ENCODE assay signal across 1 cellular context in genomic region chr4:6917445-6918241, GRCh38.
TF ChIP-seq lines count a peak whose summit lies in the region.

No MANE protein-coding gene starts in this region.

TF ChIP-seq in HepG2, 621 proteins besides CTCF, POLR2A, EP300 and RAD21 (continued from another document and continues in another):
- 0 out of 2 replicates have a peak, but pooled peaks have one; percentile 45 for TF ChIP-seq ZNF33A (CRISPR knock-in tag; IDR thresholded peaks at IDR 0.05; ENCODE audit: borderline replicate concordance)
- TF ChIP-seq ZNF451 (CRISPR knock-in tag; IDR thresholded peaks at IDR 0.05): no peak
- no peak for TF ChIP-seq ZNF775 (CRISPR knock-in tag; IDR thresholded peaks at IDR 0.05; ENCODE audit: borderline replicate concordance)
- TF ChIP-seq ZNF235 (CRISPR knock-in tag; IDR thresholded peaks at IDR 0.05; ENCODE audit: borderline replicate concordance): no peak
- peak; percentile 86 for TF ChIP-seq RFXAP (CRISPR knock-in tag; IDR thresholded peaks at IDR 0.05; ENCODE audit: borderline replicate concordance)
- TF ChIP-seq ZNF740 (CRISPR knock-in tag; IDR thresholded peaks at IDR 0.05): no peak
- peak; percentile 83 for TF ChIP-seq TSC22D2 (CRISPR knock-in tag; IDR thresholded peaks at IDR 0.05; ENCODE audit: borderline replicate concordance)
- peak; percentile 83 for TF ChIP-seq KMT2A (CRISPR knock-in tag; IDR thresholded peaks at IDR 0.05)
- TF ChIP-seq ZNF225 (CRISPR knock-in tag; IDR thresholded peaks at IDR 0.05): peak; percentile 29; the same call in 1 of the 2 replicates
- no peak for TF ChIP-seq ZNF484 (CRISPR knock-in tag; IDR thresholded peaks at IDR 0.05; ENCODE audit: borderline replicate concordance, low read depth)
- peak; percentile 76; the same call in 1 of the 2 replicates for TF ChIP-seq ZNF33B (CRISPR knock-in tag; IDR thresholded peaks at IDR 0.05)
- TF ChIP-seq TFDP1 (CRISPR knock-in tag; IDR thresholded peaks at IDR 0.05; ENCODE audit: borderline replicate concordance): peak; percentile 78; the same call in 1 of the 2 replicates
- TF ChIP-seq MBD4 (IDR thresholded peaks at IDR 0.05; ENCODE audit: borderline replicate concordance, low read length): no peak
- peak; percentile 82 for TF ChIP-seq KAT8 (CRISPR knock-in tag; IDR thresholded peaks at IDR 0.05)
- TF ChIP-seq EEA1 (CRISPR knock-in tag; IDR thresholded peaks at IDR 0.05; ENCODE audit: borderline replicate concordance): no peak
- TF ChIP-seq TCF7 (IDR thresholded peaks at IDR 0.05; ENCODE audit: low read depth): peak; percentile 81
- TF ChIP-seq RBAK (CRISPR knock-in tag; IDR thresholded peaks at IDR 0.05): no peak
- TF ChIP-seq KLF9 (CRISPR knock-in tag; IDR thresholded peaks at IDR 0.05; ENCODE audit: low read depth): no peak
- TF ChIP-seq ZNF101 (CRISPR knock-in tag; IDR thresholded peaks at IDR 0.05; ENCODE audit: borderline replicate concordance, low read depth): no peak
- TF ChIP-seq ZNF547 (CRISPR knock-in tag; IDR thresholded peaks at IDR 0.05): peak; percentile 70; the same call in 1 of the 2 replicates
- TF ChIP-seq BHLHE40 (IDR thresholded peaks at IDR 0.05; ENCODE audit: low read length): peak; percentile 91
- TF ChIP-seq ZNF614 (CRISPR knock-in tag; IDR thresholded peaks at IDR 0.05; ENCODE audit: borderline replicate concordance): peak; percentile 96
- TF ChIP-seq ZFP62 (CRISPR knock-in tag; IDR thresholded peaks at IDR 0.05): peak; percentile 78; the same call in 1 of the 2 replicates
- no peak for TF ChIP-seq HNRNPL (IDR thresholded peaks at IDR 0.05; ENCODE audit: low read depth, low read length)
- TF ChIP-seq U2AF1 (optimal IDR thresholded peaks at IDR 0.05; ENCODE audit: low read depth, low read length): no peak
- no peak for TF ChIP-seq THYN1 (CRISPR knock-in tag; IDR thresholded peaks at IDR 0.05; ENCODE audit: borderline replicate concordance, low read depth)
- TF ChIP-seq ARID3A (IDR thresholded peaks at IDR 0.05; ENCODE audit: low read depth, low read length): peak; percentile 77
- no peak for TF ChIP-seq ZNF552 (CRISPR knock-in tag; IDR thresholded peaks at IDR 0.05; ENCODE audit: borderline replicate concordance)
- peak; percentile 90; the same call in 1 of the 2 replicates for TF ChIP-seq CBX5 (CRISPR knock-in tag; IDR thresholded peaks at IDR 0.05; ENCODE audit: borderline replicate concordance)
- TF ChIP-seq ZNF557 (CRISPR knock-in tag; IDR thresholded peaks at IDR 0.05): peak; percentile 90; the same call in 1 of the 2 replicates
- no peak for TF ChIP-seq CEBPZ (IDR thresholded peaks at IDR 0.05; ENCODE audit: low read length)
- TF ChIP-seq LBX2 (CRISPR knock-in tag; IDR thresholded peaks at IDR 0.05; ENCODE audit: borderline replicate concordance): no peak
- no peak for TF ChIP-seq GPBP1L1 (CRISPR knock-in tag; IDR thresholded peaks at IDR 0.05)
- TF ChIP-seq ZNF710 (CRISPR knock-in tag; IDR thresholded peaks at IDR 0.05; ENCODE audit: borderline replicate concordance): peak; percentile 77; the same call in 1 of the 2 replicates
- TF ChIP-seq EED (CRISPR knock-in tag; IDR thresholded peaks at IDR 0.05): no peak
- TF ChIP-seq NCOA5 (CRISPR knock-in tag; IDR thresholded peaks at IDR 0.05): no peak
- TF ChIP-seq TRIM24 (CRISPR knock-in tag; IDR thresholded peaks at IDR 0.05): no peak
- TF ChIP-seq NR1H2 (CRISPR knock-in tag; IDR thresholded peaks at IDR 0.05; ENCODE audit: borderline replicate concordance, low read depth): no peak
- TF ChIP-seq ZSCAN31 (CRISPR knock-in tag; IDR thresholded peaks at IDR 0.05; ENCODE audit: low read depth): 0 out of 2 replicates have a peak, but pooled peaks have one; percentile 46
- peak; percentile 82; the same call in 1 of the 2 replicates for TF ChIP-seq ZIK1 (CRISPR knock-in tag; IDR thresholded peaks at IDR 0.05; ENCODE audit: borderline replicate concordance, low read depth)
- peak; percentile 76; the same call in 1 of the 2 replicates for TF ChIP-seq ZNF556 (CRISPR knock-in tag; IDR thresholded peaks at IDR 0.05; ENCODE audit: borderline replicate concordance)
- peak; percentile 49; the same call in 1 of the 2 replicates for TF ChIP-seq ZSCAN22 (CRISPR knock-in tag; IDR thresholded peaks at IDR 0.05)
- TF ChIP-seq DMTF1 (CRISPR knock-in tag; IDR thresholded peaks at IDR 0.05): 0 out of 2 replicates have a peak, but pooled peaks have one; percentile 45
- peak; percentile 68 for TF ChIP-seq GMEB1 (CRISPR knock-in tag; IDR thresholded peaks at IDR 0.05; ENCODE audit: borderline replicate concordance)
- TF ChIP-seq HDAC1 (CRISPR knock-in tag; IDR thresholded peaks at IDR 0.05): peak; percentile 87
- 0 out of 2 replicates have a peak, but pooled peaks have one; percentile 38 for TF ChIP-seq ZZZ3 (CRISPR knock-in tag; IDR thresholded peaks at IDR 0.05; ENCODE audit: borderline replicate concordance)
- no peak for TF ChIP-seq ELF4 (CRISPR knock-in tag; IDR thresholded peaks at IDR 0.05; ENCODE audit: borderline replicate concordance)
- TF ChIP-seq HNRNPUL1 (IDR thresholded peaks at IDR 0.05; ENCODE audit: low read depth, low read length): no peak
- no peak for TF ChIP-seq PBX2 (CRISPR knock-in tag; IDR thresholded peaks at IDR 0.05)
- peak; percentile 29; the same call in 1 of the 2 replicates for TF ChIP-seq JUNB (CRISPR knock-in tag; IDR thresholded peaks at IDR 0.05; ENCODE audit: borderline replicate concordance)
- TF ChIP-seq TARDBP (CRISPR knock-in tag; IDR thresholded peaks at IDR 0.05): peak; percentile 98
- no peak for TF ChIP-seq HNRNPLL (IDR thresholded peaks at IDR 0.05; ENCODE audit: low read depth, low read length, poor library complexity, severe bottlenecking)
- TF ChIP-seq ZNF230 (CRISPR knock-in tag; IDR thresholded peaks at IDR 0.05): no peak
- TF ChIP-seq ZNF724P (CRISPR knock-in tag; IDR thresholded peaks at IDR 0.05; ENCODE audit: borderline replicate concordance): peak; percentile 46; the same call in 1 of the 2 replicates
